ENCODE assay signal across 21 cellular contexts in genomic region chr1:232624892-232625291, GRCh38. TPM values are rescaled to one million over a fixed set of nuclear protein-coding genes. Genes with fewer than 3 reads are reported as not detected.
DNase-seq lines count a peak whose midpoint lies in the region; ATAC-seq and TF ChIP-seq lines count a peak whose summit lies in the region.
"Had no signal": no experiment of that assay in that cellular context is flagged by ENCODE, and none has a peak within 500 bp of the region (broad histone marks: within the 10 kb centered on the region; RNA-seq: fewer than 3 reads in every experiment).

No MANE protein-coding gene starts in this region.

- no peaks in the 10 kb centered on the region for H3K36me3 Mint-ChIP-seq in neural crest cell (ENCODE audit: low read depth)

- no peaks in the 10 kb centered on the region for H3K4me1 ChIP-seq in SJCRH30

- H3K4me1 Mint-ChIP-seq in neural crest cell = peaks cover 78% of the 10 kb centered on the region

- peak overlapping the region; percentile 12 for H3K4me3 Mint-ChIP-seq in neural crest cell
- H3K4me3 Mint-ChIP-seq: activated CD4-positive, alpha-beta T cell treated with anti-CD3 and anti-CD28 coated beads, Interleukin-2, amount 10 ng/mL, durations not matched to agents 7 days and 5 days; central memory CD8-positive, alpha-beta T cell; GM23338 had no signal

- H3K27ac Mint-ChIP-seq in neural crest cell (ENCODE audit: unreplicated experiment) = no peak overlapping the region
- H3K27ac Mint-ChIP-seq: activated CD4-positive, alpha-beta T cell treated with anti-CD3 and anti-CD28 coated beads, Interleukin-2, amount 10 ng/mL, durations not matched to agents 7 days and 5 days; GM23338 had no signal

- H3K27ac ChIP-seq in SJCRH30 = no peak overlapping the region
- H3K27ac ChIP-seq: testis had no signal

- H3K27me3 ChIP-seq in SJCRH30 = no peaks in the 10 kb centered on the region
- H3K27me3 ChIP-seq: testis had no signal

- TF ChIP-seq CTCF in neural crest cell (conservative IDR thresholded peaks at IDR 0.05) = no peak

- DNase-seq in Caki2 (ENCODE audit: low read depth) (peak; percentile 73), RKO (ENCODE audit: low spot score) (peak; percentile 57), neural crest cell (ENCODE audit: low read depth, low spot score) (no peak), NCI-H1436 (lab: John Stamatoyannopoulos, UW) (no peak), NCI-H187 (lab: John Stamatoyannopoulos, UW) (no peak), SJCRH30 (no peak), HuH-7 (ENCODE audit: low spot score) (no peak)
- DNase-seq: activated CD4-positive, alpha-beta T cell treated with anti-CD3 and anti-CD28 coated beads, Interleukin-2, amount 10 ng/mL, durations not matched to agents 7 days and 5 days; activated CD8-positive, alpha-beta memory T cell treated with anti-CD3 and anti-CD28 coated beads, Interleukin-2, amount 50 U/mL, for 48 hours; activated effector memory CD4-positive, alpha-beta T cell treated with anti-CD3 and anti-CD28 coated beads, Interleukin-2, amount 50 U/mL, for 16 hours; amygdala; effector CD8-positive, alpha-beta T cell; midbrain; MV-4-11; NCI-H2029 treated with DMSO at 0.1 percent for 48 hours; NCI-H446; SW 1271; testis had no signal

- H3K9me3 Mint-ChIP-seq in neural crest cell = no peaks in the 10 kb centered on the region
- H3K9me3 Mint-ChIP-seq: activated CD4-positive, alpha-beta T cell treated with anti-CD3 and anti-CD28 coated beads, Interleukin-2, amount 10 ng/mL, durations not matched to agents 7 days and 5 days; central memory CD8-positive, alpha-beta T cell; GM23338 had no signal

- H3K36me3 ChIP-seq in SJCRH30 = no peaks in the 10 kb centered on the region

- in situ Hi-C loops in Caki2 (cut with HindIII; ENCODE audit: low pct_unique_long_range_greater_than_20kb, low sequenced_read_pairs) = loop anchor here (10.0 kb wide), 1 partner anchor 760 kb away; no protein-coding TSS in a partner anchor

- peak; percentile 82 for ATAC-seq in esophagus mucosa
- ATAC-seq: GM23338 had no signal

- no peaks in the 10 kb centered on the region for H3K27me3 Mint-ChIP-seq in neural crest cell (ENCODE audit: low read depth)

- H3K4me3 ChIP-seq in SJCRH30 = no peak overlapping the region
- H3K4me3 ChIP-seq: GM23338, testis had no signal

- no peaks in the 10 kb centered on the region for H3K9me3 ChIP-seq in SJCRH30 (replicated peaks)
- H3K9me3 ChIP-seq: testis had no signal

RNA-seq across cellular contexts. Expression of gene SIPA1L2, which starts 5.0 kb away (rescaled TPM):
- 10.7 and 12.8 TPM in 2 replicates for total RNA-seq in Caki2 (2014; rRNA removed; shearing (Covaris generic); ENCODE audit: low replicate concordance)
- total RNA-seq in esophagus mucosa = 36.9 TPM
- 34.5 and 38.7 TPM in 2 replicates for total RNA-seq in neural crest cell
- 2.0 and 2.3 TPM in 2 replicates for total RNA-seq in SJCRH30 (2014; rRNA removed; shearing (Covaris generic))

Comparison
In these comparisons a context has a peak if more than half of its experiments do, and no peak if none do; other contexts are left out.
1. DNase-seq: peak in Caki2 (single experiment) and RKO (single experiment); none in neural crest cell (single experiment), NCI-H1436 (single experiment), NCI-H187 (0 of 2), SJCRH30 (0 of 2) and HuH-7 (single experiment).